Comparison of ENCODE assay signal across 8 cellular contexts in genomic region chr1:220803401-220804201, GRCh38. TPM values are rescaled to one million over a fixed set of nuclear protein-coding genes. Genes with fewer than 3 reads are reported as not detected.
A peak's percentile ranks its signal among the peaks of the same experiment; 100 is the strongest.
DNase-seq lines count a peak whose midpoint lies in the region; ATAC-seq and TF ChIP-seq lines count a peak whose summit lies in the region.

No MANE protein-coding gene starts in this region.

- POLR2A ChIA-PET in RWPE1 (lab: Yijun Ruan, JAX; ENCODE audit: low non-redundant PET): interaction anchor here (0.5 kb wide), 1 partner anchor 19 kb away, joined by 3 read pairs; no protein-coding TSS in a partner anchor

- CTCF ChIA-PET in RWPE1 (lab: Yijun Ruan, JAX): interaction anchor here (0.5 to 1.2 kb wide), 17 partner anchors 8 to 1661 kb away, joined by 3 to 9 read pairs (median 3); no protein-coding TSS in a partner anchor

- intact Hi-C loops in esophagus muscularis mucosa (cut with DNase I): no loop called here

- H3K4me3 ChIP-seq in esophagus muscularis mucosa: peak overlapping the region in 1 of 4 donors; percentile 18

- peaks cover 25% of the 10 kb centered on the region for H3K27me3 Mint-ChIP-seq in nephron (ENCODE audit: low read depth)

- peaks cover 0 to 31% (median 27%) of the 10 kb centered on the region in 4 donors for H3K4me1 ChIP-seq in esophagus muscularis mucosa

- DNase-seq in stimulated activated CD4-positive, alpha-beta T cell treated with anti-CD3 and anti-CD28 coated beads, Interleukin-15, amount 100 ng/mL, for 24 hours: peak; percentile 40
- DNase-seq in stimulated activated CD4-positive, alpha-beta T cell treated with anti-CD3 and anti-CD28 coated beads, Interleukin-1b, Interleukin-23, amount 100 ng/mL, for 48 hours: no peak
- DNase-seq in RWPE1 (ENCODE audit: low spot score) (peak; percentile 51), esophagus muscularis mucosa (ENCODE audit: extremely low spot score) (no peak), H4 (ENCODE audit: low spot score) (no peak)

- H3K27me3 ChIP-seq in esophagus muscularis mucosa: no peaks in the 10 kb centered on the region

- H3K4me3 Mint-ChIP-seq in nephron: no peak overlapping the region

- peaks cover 17% of the 10 kb centered on the region for H3K4me1 Mint-ChIP-seq in nephron

- TF ChIP-seq CTCF in RWPE1 (conservative IDR thresholded peaks at IDR 0.05; ENCODE audit: low read depth) (peak; percentile 70), esophagus muscularis mucosa (IDR thresholded peaks at IDR 0.05) (peak; percentile 78 to 89 (median 79)), nephron (IDR thresholded peaks at IDR 0.05; ENCODE audit: unreplicated experiment in 3 of 3) (peak; percentile 71 to 77 (median 75))

- H3K9me3 Mint-ChIP-seq in nephron: no peaks in the 10 kb centered on the region

- peak; percentile 68 for ATAC-seq in HG03342 (IDR thresholded peaks at IDR 0.05; ENCODE audit: unreplicated experiment)
- no peak for ATAC-seq in HG03095 (IDR thresholded peaks at IDR 0.05; ENCODE audit: unreplicated experiment)

- WGBS in esophagus muscularis mucosa: 66% methylated on average over 10 of the region's 10 CpGs

- H3K27ac ChIP-seq in RWPE1 (no peak overlapping the region), esophagus muscularis mucosa (replicated peaks in 1 of 4) (peak overlapping the region; percentile 67 to 82 (median 78))

- H3K36me3 Mint-ChIP-seq in nephron (ENCODE audit: low read depth): peaks cover 12% of the 10 kb centered on the region

- no peak for TF ChIP-seq POLR2A in esophagus muscularis mucosa (IDR thresholded peaks at IDR 0.05; ENCODE audit: low read depth)

- H3K36me3 ChIP-seq in esophagus muscularis mucosa: peaks cover 0 to 28% (median 11%) of the 10 kb centered on the region in 4 donors

- H3K27ac Mint-ChIP-seq in nephron: no peak overlapping the region

- H3K9me3 ChIP-seq in esophagus muscularis mucosa: no peaks in the 10 kb centered on the region

- TF ChIP-seq EP300 in esophagus muscularis mucosa (IDR thresholded peaks at IDR 0.05): no peak

RNA-seq across cellular contexts. Expression of gene MTARC1, which starts 16.9 kb away (rescaled TPM):
- 1 to 10 TPM; 4.2 to 6.6 (median 5.1) TPM for total RNA-seq in esophagus muscularis mucosa
- total RNA-seq in H4 (2014; rRNA removed; shearing (Covaris generic)): 0.08 and 1.6 TPM in 2 replicates

RNA-seq across cellular contexts. Expression of gene MTARC2, which starts 55.5 kb away (rescaled TPM):
- total RNA-seq in esophagus muscularis mucosa: 10 to 100 TPM; 15.6 to 22.9 (median 20.5) TPM
- total RNA-seq in H4 (2014; rRNA removed; shearing (Covaris generic)): 0.41 TPM in 1 of 2 replicates, not detected in the other

Comparison
In these comparisons a context has a peak if more than half of its experiments do, and no peak if none do; other contexts are left out.
1. DNase-seq: peak in stimulated activated CD4-positive, alpha-beta T cell treated with anti-CD3 and anti-CD28 coated beads, Interleukin-15, amount 100 ng/mL, for 24 hours (single experiment) and RWPE1 (single experiment); none in stimulated activated CD4-positive, alpha-beta T cell treated with anti-CD3 and anti-CD28 coated beads, Interleukin-1b, Interleukin-23, amount 100 ng/mL, for 48 hours (single experiment), esophagus muscularis mucosa (single experiment) and H4 (single experiment).
2. RNA of gene MTARC2, which starts 55.5 kb away (total RNA-seq): 15.6 to 22.9 TPM in esophagus muscularis mucosa; 0.41 TPM in H4; every median in the first group is over 10 times any median in the second.
3. Peak in every context shown above with its lines, with median percentiles within 50 percentile points of each other: CTCF ChIP-seq.